ENCODE assay signal across 8 cellular contexts in the genomic region with DNA sequence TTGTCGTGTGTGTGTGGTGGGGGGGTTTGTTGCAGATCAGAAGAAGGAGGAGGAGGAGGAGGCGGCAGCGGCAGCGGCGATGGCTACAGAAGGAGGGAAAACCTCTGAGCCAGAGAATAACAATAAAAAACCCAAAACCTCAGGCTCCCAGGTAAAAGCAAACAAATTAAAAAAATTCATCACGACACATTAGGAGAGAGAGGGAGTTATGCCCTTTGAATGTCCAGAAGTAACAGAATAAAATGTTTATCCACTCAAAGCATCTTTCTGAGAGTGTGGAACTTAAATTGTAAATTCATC. TPM values are rescaled to one million over a fixed set of nuclear protein-coding genes. Genes with fewer than 3 reads are reported as not detected.
DNase-seq lines count a peak whose midpoint lies in the region; ATAC-seq and TF ChIP-seq lines count a peak whose summit lies in the region.

No MANE protein-coding gene starts in this region.

- ATAC-seq in naive thymus-derived CD8-positive, alpha-beta T cell, result no peak
- no peak for ATAC-seq in GM18520 (IDR thresholded peaks at IDR 0.05; ENCODE audit: unreplicated experiment)
- no peak for ATAC-seq in HG03521 (IDR thresholded peaks at IDR 0.05; ENCODE audit: unreplicated experiment)

- H3K4me1 Mint-ChIP-seq in naive thymus-derived CD8-positive, alpha-beta T cell, result peaks cover 31 to 62% (median 56%) of the 10 kb centered on the region in 4 donors

- peak overlapping the region; percentile 97 to 100 (median 99) for H3K4me3 Mint-ChIP-seq in naive thymus-derived CD8-positive, alpha-beta T cell

- POLR2A ChIA-PET in AG04450 (lab: Yijun Ruan, JAX), result no interaction called here
- POLR2A ChIA-PET in naive thymus-derived CD8-positive, alpha-beta T cell (lab: Charles Lee), result interaction anchor here (0.9 to 1.1 kb wide), 2 partner anchors 11 to 517 kb away, joined by 3 read pairs; a partner anchor contains a TSS

- H3K9ac ChIP-seq in Karpas-422 (ENCODE audit: low read length), result peak overlapping the region; percentile 75

- H3K4me1 ChIP-seq in Karpas-422 (ENCODE audit: low read length), result peaks cover 51% of the 10 kb centered on the region

- peak overlapping the region; percentile 48; the same call in 1 of the 2 replicates for H2AFZ ChIP-seq in Karpas-422 (ENCODE audit: low read length)

- H3K36me3 Mint-ChIP-seq in naive thymus-derived CD8-positive, alpha-beta T cell, result peaks cover 0 to 37% (median 12%) of the 10 kb centered on the region in 3 donors

- TF ChIP-seq CTCF in AG04450 (IDR thresholded peaks at IDR 0.05; ENCODE audit: low read depth, low read length) (no peak), coronary artery (IDR thresholded peaks at IDR 0.05) (no peak)

- H3K4me3 ChIP-seq in AG04450 (ENCODE audit: low read depth, low read length) (peak overlapping the region; percentile 68), Karpas-422 (ENCODE audit: low read length) (peak overlapping the region; percentile 70), coronary artery (peak overlapping the region; percentile 90)

- no peaks in the 10 kb centered on the region for H3K9me2 ChIP-seq in Karpas-422 (replicated peaks; ENCODE audit: insufficient read depth, low read length)

- H4K20me1 ChIP-seq in Karpas-422 (ENCODE audit: insufficient read depth, low read depth, low read length), result no peaks in the 10 kb centered on the region

- H3K9me3 ChIP-seq in AG04450 (ENCODE audit: control insufficient read depth, insufficient read depth, low read length) (no peaks in the 10 kb centered on the region), Karpas-422 (ENCODE audit: low read length) (no peaks in the 10 kb centered on the region)

- peak overlapping the region; percentile 91 to 99 (median 96) for H3K27ac Mint-ChIP-seq in naive thymus-derived CD8-positive, alpha-beta T cell

- DNase-seq in AG04450 (ENCODE audit: low read depth, low spot score), result no peak
- DNase-seq in Karpas-422, result no peak
- DNase-seq in coronary artery (ENCODE audit: low spot score), result no peak
- DNase-seq in naive thymus-derived CD8-positive, alpha-beta T cell, result no peak
- no peak for DNase-seq in occipital lobe (lab: John Stamatoyannopoulos, UW)
- no peak for DNase-seq in DMS114 treated with DMSO at 0.1 percent for 48 hours (lab: John Stamatoyannopoulos, UW; ENCODE audit: unreplicated experiment)

- no peaks in the 10 kb centered on the region for H3K27me3 ChIP-seq in AG04450 (ENCODE audit: control insufficient read depth, insufficient read depth, low read length)
- no peaks in the 10 kb centered on the region for H3K27me3 ChIP-seq in Karpas-422 (ENCODE audit: low read length)

- H3K36me3 ChIP-seq in Karpas-422 (ENCODE audit: insufficient read depth, low read length), result peaks cover 8% of the 10 kb centered on the region; the same call in 1 of the 2 replicates

- H3K9me3 Mint-ChIP-seq in naive thymus-derived CD8-positive, alpha-beta T cell, result no peaks in the 10 kb centered on the region

- H3K4me2 ChIP-seq in Karpas-422 (ENCODE audit: low read depth, low read length, poor library complexity, severe bottlenecking), result peak overlapping the region; percentile 81

- H3K79me2 ChIP-seq in Karpas-422 (ENCODE audit: low read length), result peaks cover 49% of the 10 kb centered on the region

- CTCF ChIA-PET in AG04450 (lab: Charles Lee), result no interaction called here

- peak overlapping the region; percentile 88 for H3K27ac ChIP-seq in AG04450 (ENCODE audit: low read depth, low read length)
- peak overlapping the region; percentile 82 for H3K27ac ChIP-seq in Karpas-422 (ENCODE audit: low read length)
- H3K27ac ChIP-seq in coronary artery, result peak overlapping the region; percentile 94 to 99

- no peaks in the 10 kb centered on the region for H3K27me3 Mint-ChIP-seq in naive thymus-derived CD8-positive, alpha-beta T cell

RNA-seq across cellular contexts. Expression of a gene that starts 0.7 kb away (rescaled TPM):
- polyA plus RNA-seq in AG04450 (2011; rRNA removed), result 1.8 and 2.3 TPM in 2 replicates
- polyA minus RNA-seq in AG04450 (2011; rRNA and poly(A)+ RNA removed), result 4.9 and 6.6 TPM in 2 replicates
- 8.9 and 33.4 TPM in 2 replicates for total RNA-seq in Karpas-422 (2014; rRNA removed; shearing (Covaris generic); ENCODE audit: low replicate concordance)
- total RNA-seq in naive thymus-derived CD8-positive, alpha-beta T cell, result 10 to 100 TPM; 48.5 to 55.8 TPM
- polyA plus RNA-seq in naive thymus-derived CD8-positive, alpha-beta T cell, result 10 to 100 TPM; 10.6 to 14.7 (median 12.7) TPM
- total RNA-seq in occipital lobe, result 76.6 TPM
